Comparison of ENCODE assay signal across 8 cellular contexts in the genomic region with DNA sequence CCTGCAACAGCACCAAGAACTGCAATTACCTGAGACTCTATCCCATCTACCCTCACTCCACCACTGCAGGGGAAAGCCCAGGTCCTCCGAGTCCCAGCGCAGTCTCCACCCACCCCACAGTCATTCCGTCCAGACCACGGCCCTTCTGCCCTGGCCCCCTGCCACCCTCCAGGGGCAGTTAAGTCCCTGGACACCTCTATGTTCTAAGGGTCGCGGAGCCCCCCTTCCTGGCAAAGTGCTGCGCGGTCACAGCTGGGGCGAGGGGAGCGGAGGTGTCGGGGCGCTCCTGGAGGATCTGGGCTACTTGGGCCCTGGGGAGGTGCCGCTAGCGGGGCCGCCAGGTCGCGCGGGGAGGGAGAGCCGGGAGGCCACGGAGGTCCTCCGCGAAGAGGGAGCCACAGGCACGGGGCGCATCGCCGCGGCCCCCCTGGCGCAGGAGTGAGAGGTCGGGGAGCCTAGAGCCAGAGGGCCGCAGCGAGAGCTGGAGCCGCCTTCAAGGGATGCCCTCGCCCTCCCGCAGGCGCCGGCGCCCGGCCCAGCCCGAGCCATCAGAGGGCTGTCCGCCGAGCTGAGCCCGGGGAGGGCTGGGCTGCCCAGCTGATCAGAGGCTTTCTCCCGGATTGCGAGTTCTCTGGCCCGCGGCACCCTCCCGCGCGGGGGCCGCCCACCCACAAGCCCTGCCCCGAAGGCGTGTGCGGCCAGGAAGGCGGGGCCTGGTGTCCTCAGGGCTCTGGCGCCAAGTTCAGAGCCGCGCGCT. TPM values are rescaled to one million over a fixed set of nuclear protein-coding genes. Genes with fewer than 3 reads are reported as not detected.
A peak's percentile ranks its signal among the peaks of the same experiment; 100 is the strongest.
DNase-seq lines count a peak whose midpoint lies in the region; ATAC-seq and TF ChIP-seq lines count a peak whose summit lies in the region.

No MANE protein-coding gene starts in this region.

- H3K4me3 ChIP-seq in esophagus squamous epithelium (peak overlapping the region; percentile 22 to 69 (median 46)), muscle layer of colon (ENCODE audit: low read depth in 1 of 2, low read length in 2 of 2) (peak overlapping the region; percentile 44 to 61)

- DNase-seq in ACHN (peak; percentile 61), NCI-H748 treated with DMSO at 0.1 percent for 48 hours (lab: John Stamatoyannopoulos, UW) (peak; percentile 14), esophagus squamous epithelium (lab: John Stamatoyannopoulos, UW) (no peak)
- peak; percentile 69 to 74 for DNase-seq in activated T-cell treated with anti-CD3 and anti-CD28 coated beads, Interleukin-2, amount 50 U/mL, for 48 hours
- DNase-seq in stimulated activated CD8-positive, alpha-beta memory T cell treated with anti-CD3 and anti-CD28 coated beads, Interleukin-7, amount 100 ng/mL, for 4 hours (ENCODE audit: low read depth in 2 of 2) = peak; percentile 16 to 52

- TF ChIP-seq CTCF in esophagus squamous epithelium (IDR thresholded peaks at IDR 0.05) = no peak

- H3K4me1 ChIP-seq in esophagus squamous epithelium (peaks cover 18 to 32% (median 21%) of the 10 kb centered on the region in 3 donors), muscle layer of colon (ENCODE audit: insufficient read depth, low read length) (peaks cover 10% of the 10 kb centered on the region)

- H3K27ac ChIP-seq in esophagus squamous epithelium = peak overlapping the region in 3 of 4 donors; percentile 22 to 61 (median 58)
- H3K27ac ChIP-seq in muscle layer of colon (ENCODE audit: low read depth, low read length) = no peak overlapping the region

- H3K27me3 ChIP-seq in esophagus squamous epithelium (peaks cover 0 to 7% (median 0%) of the 10 kb centered on the region in 4 donors), muscle layer of colon (ENCODE audit: control insufficient read depth in 1 of 2, insufficient read depth in 2 of 2, low read length in 2 of 2) (no peaks in the 10 kb centered on the region)

- H3K9me3 ChIP-seq in esophagus squamous epithelium (no peaks in the 10 kb centered on the region), muscle layer of colon (ENCODE audit: low read length) (no peaks in the 10 kb centered on the region)

- in situ Hi-C loops in ACHN (cut with HindIII; ENCODE audit: low pct_ligation_motif_present, low pct_unique_long_range_greater_than_20kb, low sequenced_read_pairs) = no loop called here

- WGBS in esophagus squamous epithelium, 2 donors = 4% methylated on average over 3 of the region's 58 CpGs; no CpG with 5 or more reads in 1 of the 2 donors

- H3K36me3 ChIP-seq in esophagus squamous epithelium = no peaks in the 10 kb centered on the region
- no peaks in the 10 kb centered on the region for H3K36me3 ChIP-seq in muscle layer of colon (ENCODE audit: insufficient read depth, low read length)

- H3K9ac ChIP-seq in muscle layer of colon (ENCODE audit: low read length) = no peak overlapping the region

- TF ChIP-seq POLR2A in esophagus squamous epithelium (IDR thresholded peaks at IDR 0.05) = peak in 1 of 4 donors; percentile 14

- ATAC-seq in GM19452 (IDR thresholded peaks at IDR 0.05; ENCODE audit: unreplicated experiment) = peak; percentile 38
- ATAC-seq in HG02610 (IDR thresholded peaks at IDR 0.05; ENCODE audit: unreplicated experiment) = no peak

- intact Hi-C loops in esophagus squamous epithelium (cut with DNase I) = loop anchor here (5.0 kb wide), 1 partner anchor 1100 kb away; the partner anchor contains the start of gene ZNF488

RNA-seq across cellular contexts. Expression of gene ANTXRL, which starts 4.2 kb away (rescaled TPM):
- not detected for total RNA-seq in esophagus squamous epithelium
